Comparison of ENCODE assay signal across 28 cellular contexts in genomic region chr6:71284785-71285184, GRCh38.
"Had no signal": no experiment of that assay in that cellular context is flagged by ENCODE, and none has a peak within 500 bp of the region (broad histone marks: within the 10 kb centered on the region; RNA-seq: fewer than 3 reads in every experiment).

No MANE protein-coding gene starts in this region.

- H3K4me3 ChIP-seq: body of pancreas, cardiac muscle cell, coronary artery, dorsolateral prefrontal cortex, esophagus muscularis mucosa, gastrocnemius medialis, ovary, psoas muscle, sigmoid colon, thoracic aorta, uterus had no signal

- DNase-seq: activated CD4-positive, alpha-beta T cell treated with anti-CD3 and anti-CD28 coated beads for 4 hours; activated CD4-positive, alpha-beta T cell treated with anti-CD3 and anti-CD28 coated beads, Interleukin-2, amount 50 U/mL, for 48 hours; activated CD8-positive, alpha-beta memory T cell treated with anti-CD3 and anti-CD28 coated beads for 24 hours; activated effector memory CD4-positive, alpha-beta T cell treated with Interleukin-2 at 50 U/mL for 16 hours; activated naive CD4-positive, alpha-beta T cell treated with Interleukin-2 at 50 U/mL for 16 hours; aorta; body of pancreas; cerebellar nuclear complex; dorsolateral prefrontal cortex; effector memory CD4-positive, alpha-beta T cell; hippocampal formation; kidney; left colon; midbrain; naive thymus-derived CD4-positive, alpha-beta T cell; ovary; psoas muscle; sigmoid colon; small intestine; stimulated activated naive CD4-positive, alpha-beta T cell treated with Interleukin-2 at 50 U/mL for 16 hours; T-helper 9 cell; uterus had no signal

- H3K27ac ChIP-seq: body of pancreas, cardiac muscle cell, coronary artery, ovary, psoas muscle, sigmoid colon, thoracic aorta, uterus, VCaP had no signal

- ATAC-seq: body of pancreas; left colon; naive thymus-derived CD4-positive, alpha-beta T cell; psoas muscle had no signal

- H3K36me3 ChIP-seq: cardiac muscle cell, esophagus muscularis mucosa, gastrocnemius medialis, ovary, sigmoid colon, thoracic aorta, uterus had no signal

- H3K27me3 ChIP-seq: body of pancreas, cardiac muscle cell, dorsolateral prefrontal cortex, esophagus muscularis mucosa, gastrocnemius medialis, ovary, sigmoid colon, uterus had no signal

- H3K9me3 ChIP-seq: body of pancreas, esophagus muscularis mucosa, gastrocnemius medialis, ovary, psoas muscle, sigmoid colon, thoracic aorta, uterus had no signal

- H3K4me1 ChIP-seq: uterus had no signal
